In genomic region chr3:32502944-32503286, GRCh38 we compare ENCODE assay signal across 8 cellular contexts. TPM values are rescaled to one million over a fixed set of nuclear protein-coding genes. Genes with fewer than 3 reads are reported as not detected.
DNase-seq lines count a peak whose midpoint lies in the region; ATAC-seq, FAIRE-seq and TF ChIP-seq lines count a peak whose summit lies in the region.

No MANE protein-coding gene starts in this region.

- peaks cover 22 to 47% (median 37%) of the 10 kb centered on the region in 4 donors for H3K4me1 Mint-ChIP-seq in CD4-positive, CD25-positive, alpha-beta regulatory T cell

- H3K4me3 Mint-ChIP-seq in CD4-positive, CD25-positive, alpha-beta regulatory T cell: peak overlapping the region; percentile 93 to 100 (median 96)

- no peak for ATAC-seq in CD4-positive, CD25-positive, alpha-beta regulatory T cell (ENCODE audit: low read depth in 2 of 2)
- peak; percentile 5 for ATAC-seq in HG02840 (IDR thresholded peaks at IDR 0.05; ENCODE audit: low FRiP score, unreplicated experiment)

- no peaks in the 10 kb centered on the region for H3K9me3 ChIP-seq in CD4-positive, CD25-positive, alpha-beta regulatory T cell (ENCODE audit: control insufficient read depth in 2 of 2, low read length in 2 of 2)
- H3K9me3 ChIP-seq in mucosa of stomach (ENCODE audit: control insufficient read depth, low read length): no peaks in the 10 kb centered on the region

- peaks cover 0 to 1% (median 0%) of the 10 kb centered on the region in 7 donors for H3K9me3 Mint-ChIP-seq in CD4-positive, CD25-positive, alpha-beta regulatory T cell

- no peak for FAIRE-seq in urothelium cell line (lab: Jason Lieb, UNC)

- H3K36me3 ChIP-seq in CD4-positive, CD25-positive, alpha-beta regulatory T cell (ENCODE audit: control insufficient read depth, insufficient read depth, low read length): peaks cover 4% of the 10 kb centered on the region
- H3K36me3 ChIP-seq in mucosa of stomach (ENCODE audit: control insufficient read depth, insufficient read depth, low read length): no peaks in the 10 kb centered on the region

- TF ChIP-seq CTCF in astrocyte of the spinal cord (IDR thresholded peaks at IDR 0.05; ENCODE audit: low read depth, low read length): no peak

- H3K27ac ChIP-seq in CD4-positive, CD25-positive, alpha-beta regulatory T cell (ENCODE audit: insufficient read depth, low read length, poor library complexity, severe bottlenecking): peak overlapping the region; percentile 97

- in situ Hi-C loops in astrocyte of the spinal cord (cut with HindIII; ENCODE audit: low sequenced_read_pairs): no loop called here

- peaks cover 8% of the 10 kb centered on the region for H3K36me3 Mint-ChIP-seq in CD4-positive, CD25-positive, alpha-beta regulatory T cell

- peak overlapping the region; percentile 88 for H3K4me3 ChIP-seq in CD4-positive, CD25-positive, alpha-beta regulatory T cell (ENCODE audit: low read depth, low read length)
- H3K4me3 ChIP-seq in astrocyte of the spinal cord (ENCODE audit: low read depth, low read length) (peak overlapping the region; percentile 92), mucosa of stomach (ENCODE audit: low read length) (no peak overlapping the region)

- H3K27me3 Mint-ChIP-seq in CD4-positive, CD25-positive, alpha-beta regulatory T cell: peaks cover 4% of the 10 kb centered on the region

- H3K27me3 ChIP-seq in CD4-positive, CD25-positive, alpha-beta regulatory T cell (ENCODE audit: control insufficient read depth, insufficient read depth, low read length): no peaks in the 10 kb centered on the region
- no peaks in the 10 kb centered on the region for H3K27me3 ChIP-seq in mucosa of stomach (ENCODE audit: control insufficient read depth, insufficient read depth, low read length)

- peak overlapping the region; percentile 81 for H3K9ac ChIP-seq in mucosa of stomach (ENCODE audit: low read length)

- no peak for DNase-seq in CD4-positive, CD25-positive, alpha-beta regulatory T cell
- no peak for DNase-seq in astrocyte of the spinal cord (ENCODE audit: low read depth, low spot score)
- DNase-seq in MV-4-11 (lab: John Stamatoyannopoulos, UW): no peak
- no peak for DNase-seq in urothelium cell line (ENCODE audit: low spot score)
- no peak for DNase-seq in NK-92 treated with Interleukin-12 subunit alpha and Interleukin-12 subunit beta, amount 100 ng/mL, for 24 hours (lab: John Stamatoyannopoulos, UW)
- DNase-seq in NCI-H2227 treated with DMSO at 0.1 percent for 48 hours (lab: John Stamatoyannopoulos, UW): no peak

- H3K27ac Mint-ChIP-seq in CD4-positive, CD25-positive, alpha-beta regulatory T cell: peak overlapping the region; percentile 90 to 99 (median 98)

- peaks cover 37% of the 10 kb centered on the region for H3K4me1 ChIP-seq in CD4-positive, CD25-positive, alpha-beta regulatory T cell (ENCODE audit: control insufficient read depth, insufficient read depth, low read length, poor library complexity, severe bottlenecking)
- H3K4me1 ChIP-seq in mucosa of stomach (ENCODE audit: control insufficient read depth, insufficient read depth, low read length): no peaks in the 10 kb centered on the region

RNA-seq across cellular contexts. Expression of gene CMTM6, which starts 0.3 kb away (rescaled TPM):
- total RNA-seq in CD4-positive, CD25-positive, alpha-beta regulatory T cell: 46.1 TPM
- polyA plus RNA-seq in CD4-positive, CD25-positive, alpha-beta regulatory T cell: 100 to 1,000 TPM in 1 of 4 donors, 10 to 100 TPM in 3; 65.5 to 102 (median 80.3) TPM
